In the genomic region with DNA sequence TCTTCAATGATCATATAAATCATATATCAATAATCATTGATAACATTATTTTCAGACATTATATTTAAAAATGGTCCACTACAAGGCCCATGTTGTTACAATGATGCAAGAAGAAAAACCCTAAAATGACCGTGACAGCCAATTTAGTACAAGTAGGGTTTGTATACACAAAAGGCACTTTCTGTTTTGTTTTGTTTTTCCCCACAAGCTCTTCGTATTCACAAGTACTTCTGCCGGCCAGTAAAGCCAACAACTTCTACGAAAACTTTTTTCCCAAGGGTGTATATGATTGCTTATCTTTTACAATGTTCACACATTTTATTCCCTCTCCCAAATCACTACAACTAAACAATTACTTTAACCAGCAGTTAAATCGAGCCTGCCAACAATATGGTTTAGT, we compare ENCODE assay signal across 15 cellular contexts. TPM values are rescaled to one million over a fixed set of nuclear protein-coding genes. Genes with fewer than 3 reads are reported as not detected.
DNase-seq lines count a peak whose midpoint lies in the region; ATAC-seq, FAIRE-seq and TF ChIP-seq lines count a peak whose summit lies in the region.
"Had no signal": no experiment of that assay in that cellular context is flagged by ENCODE, and none has a peak within 500 bp of the region (broad histone marks: within the 10 kb centered on the region; RNA-seq: fewer than 3 reads in every experiment).

No MANE protein-coding gene starts in this region.

- H3K79me1 ChIP-seq in mesenchymal stem cell (replicated peaks; ENCODE audit: low read length, poor library complexity, severe bottlenecking), result no peaks in the 10 kb centered on the region

- H3K9me3 ChIP-seq in MM.1S (replicated peaks; ENCODE audit: insufficient read depth, low read length) (no peaks in the 10 kb centered on the region), adipocyte (ENCODE audit: control insufficient read depth, low read length) (no peaks in the 10 kb centered on the region), mesenchymal stem cell (ENCODE audit: control insufficient read depth, low read length) (no peaks in the 10 kb centered on the region), upper lobe of left lung (no peaks in the 10 kb centered on the region), kidney (ENCODE audit: control insufficient read depth in 1 of 2, low read length in 2 of 2) (no peaks in the 10 kb centered on the region)

- no peak overlapping the region for H2BK120ac ChIP-seq in mesenchymal stem cell (ENCODE audit: low read depth, low read length)

- H3K27me3 ChIP-seq in MM.1S (replicated peaks; ENCODE audit: insufficient read depth, low read length) (no peaks in the 10 kb centered on the region), adipocyte (replicated peaks; ENCODE audit: control insufficient read depth, insufficient read depth, low read length) (no peaks in the 10 kb centered on the region), mesenchymal stem cell (ENCODE audit: control insufficient read depth in 1 of 2, insufficient read depth in 1 of 2, low read length in 2 of 2) (no peaks in the 10 kb centered on the region), upper lobe of left lung (no peaks in the 10 kb centered on the region)

- H3K9ac ChIP-seq in MM.1S (ENCODE audit: low read length), result no peak overlapping the region
- no peak overlapping the region for H3K9ac ChIP-seq in adipocyte (ENCODE audit: low read length)
- H3K9ac ChIP-seq in mesenchymal stem cell (ENCODE audit: low read length), result peak overlapping the region; percentile 70
- no peak overlapping the region for H3K9ac ChIP-seq in kidney (ENCODE audit: low read length in 2 of 2)

- no peaks in the 10 kb centered on the region for H4K20me1 ChIP-seq in MM.1S (ENCODE audit: insufficient read depth, low read length)

- H3K79me2 ChIP-seq in MM.1S (ENCODE audit: low read length), result no peaks in the 10 kb centered on the region

- H3K4me2 ChIP-seq in MM.1S (ENCODE audit: low read depth, low read length) (peak overlapping the region; percentile 11; the same call in 1 of the 2 replicates), mesenchymal stem cell (ENCODE audit: low read length, poor library complexity, severe bottlenecking) (no peak overlapping the region)

- no peaks in the 10 kb centered on the region for H3F3A ChIP-seq in MM.1S (ENCODE audit: insufficient read depth, low read length)

- TF ChIP-seq EP300 in upper lobe of left lung (IDR thresholded peaks at IDR 0.05), result no peak

- H3K23ac ChIP-seq in mesenchymal stem cell (ENCODE audit: low read length in 2 of 2), result no peak overlapping the region

- H3K9me2 ChIP-seq in MM.1S (replicated peaks; ENCODE audit: insufficient read depth, low read length), result no peaks in the 10 kb centered on the region

- whole genome bisulfite sequencing in mesenchymal stem cell, result 87% methylated on average over 5 of the region's 5 CpGs
- WGBS in upper lobe of left lung, 2 donors, result 42 to 58% methylated on average over 5 of the region's 5 CpGs

- no peak for TF ChIP-seq POLR2A in upper lobe of left lung (IDR thresholded peaks at IDR 0.05)

- peak overlapping the region; percentile 10; the same call in 1 of the 2 replicates for H3K4me3 ChIP-seq in MM.1S (ENCODE audit: low read length)
- peak overlapping the region; percentile 58 for H3K4me3 ChIP-seq in adipocyte (ENCODE audit: low read length)
- peak overlapping the region in 1 of 2 experiments; percentile 47 for H3K4me3 ChIP-seq in mesenchymal stem cell (ENCODE audit: insufficient read depth in 1 of 2, low read depth in 1 of 2, low read length in 2 of 2)
- H3K4me3 ChIP-seq in upper lobe of left lung, result peak overlapping the region in 2 of 4 donors; percentile 25 to 26
- peak overlapping the region in 1 of 2 donors; percentile 25 for H3K4me3 ChIP-seq in kidney (ENCODE audit: low read length in 2 of 2)

- ATAC-seq in upper lobe of left lung (ENCODE audit: low FRiP score in 2 of 2) (no peak), GM19452 (IDR thresholded peaks at IDR 0.05; ENCODE audit: unreplicated experiment) (no peak)

- intact Hi-C loops in kidney (cut with DNase I), result no loop called here

- no peak overlapping the region for H2BK15ac ChIP-seq in mesenchymal stem cell (ENCODE audit: low read depth, poor library complexity, severe bottlenecking)

- TF ChIP-seq CTCF in MM.1S (IDR thresholded peaks at IDR 0.05; ENCODE audit: low read length) (no peak), upper lobe of left lung (IDR thresholded peaks at IDR 0.05) (no peak), kidney (IDR thresholded peaks at IDR 0.05; ENCODE audit: borderline replicate concordance, extremely low read depth, insufficient read depth) (no peak)

- no peak overlapping the region for H3K14ac ChIP-seq in mesenchymal stem cell (ENCODE audit: low read length in 2 of 2)

- DNase-seq in MM.1S, result peak; percentile 27
- no peak for DNase-seq in adipocyte (ENCODE audit: low read depth)
- peak; percentile 26 for DNase-seq in mesenchymal stem cell
- no peak for DNase-seq in upper lobe of left lung
- DNase-seq in glomerular visceral epithelial cell (ENCODE audit: extremely low spot score), result no peak
- no peak for DNase-seq in kidney
- DNase-seq: NCI-H1105 treated with DMSO at 0.1 percent for 48 hours, NCI-H1930, NCI-H2171, NCI-H446 treated with DMSO at 0.1 percent for 48 hours, NCI-H82, SIG-M5 had no signal

- H2AK5ac ChIP-seq in mesenchymal stem cell (ENCODE audit: low read length, severe bottlenecking), result no peak overlapping the region

- no peak overlapping the region for H3K27ac ChIP-seq in MM.1S (ENCODE audit: low read length)
- no peak overlapping the region for H3K27ac ChIP-seq in mesenchymal stem cell (ENCODE audit: low read length, poor library complexity, severe bottlenecking)
- H3K27ac ChIP-seq in upper lobe of left lung, result peak overlapping the region; percentile 21 to 74 (median 40)
- no peak overlapping the region for H3K27ac ChIP-seq in kidney (ENCODE audit: low read depth in 2 of 2, low read length in 2 of 2)

- peak overlapping the region; percentile 20; the same call in 1 of the 2 replicates for H2AFZ ChIP-seq in MM.1S (ENCODE audit: low read length)
- no peak overlapping the region for H2AFZ ChIP-seq in mesenchymal stem cell (ENCODE audit: low read depth, low read length)

- H4K91ac ChIP-seq in mesenchymal stem cell (ENCODE audit: low read length), result no peak overlapping the region

- H3K4me1 ChIP-seq in MM.1S (ENCODE audit: low read length) (no peaks in the 10 kb centered on the region), adipocyte (ENCODE audit: control insufficient read depth, insufficient read depth, low read length) (no peaks in the 10 kb centered on the region), mesenchymal stem cell (ENCODE audit: control insufficient read depth, insufficient read depth, low read depth, low read length) (no peaks in the 10 kb centered on the region), upper lobe of left lung (no peaks in the 10 kb centered on the region), kidney (ENCODE audit: control insufficient read depth in 1 of 2, insufficient read depth in 1 of 2, low read depth in 1 of 2, low read length in 2 of 2) (no peaks in the 10 kb centered on the region)

- H4K8ac ChIP-seq in mesenchymal stem cell (ENCODE audit: low read length), result no peak overlapping the region

- no peak for FAIRE-seq in kidney (lab: Jason Lieb, UNC)
- FAIRE-seq: H54, RCC 7860 had no signal

- H3K36me3 ChIP-seq in MM.1S (replicated peaks; ENCODE audit: insufficient read depth, low read length) (no peaks in the 10 kb centered on the region), adipocyte (ENCODE audit: control insufficient read depth, insufficient read depth, low read length, severe bottlenecking) (no peaks in the 10 kb centered on the region), mesenchymal stem cell (ENCODE audit: control insufficient read depth in 1 of 2, insufficient read depth in 2 of 2, low read depth in 1 of 2, low read length in 2 of 2) (no peaks in the 10 kb centered on the region), upper lobe of left lung (no peaks in the 10 kb centered on the region), kidney (ENCODE audit: control insufficient read depth in 1 of 2, insufficient read depth in 2 of 2, low read length in 2 of 2) (no peaks in the 10 kb centered on the region)

- no peak overlapping the region for H2BK12ac ChIP-seq in mesenchymal stem cell (ENCODE audit: low read length in 2 of 2)

- no peak overlapping the region for H3K18ac ChIP-seq in mesenchymal stem cell (ENCODE audit: low read depth in 1 of 2, low read length in 2 of 2)

- no peak overlapping the region for H3K4ac ChIP-seq in mesenchymal stem cell (ENCODE audit: low read depth in 1 of 2, low read length in 2 of 2)

- H2BK5ac ChIP-seq in mesenchymal stem cell (ENCODE audit: low read depth, low read length, poor library complexity, severe bottlenecking), result no peak overlapping the region

RNA-seq across cellular contexts. Expression of gene PTPRB, which starts 9.6 kb away (rescaled TPM):
- 0.19 TPM for polyA plus RNA-seq in mesenchymal stem cell (2013, experiment 1 of 2)
- 0.14 TPM for polyA plus RNA-seq in mesenchymal stem cell (2013, experiment 2 of 2)
- total RNA-seq in upper lobe of left lung (100 to 1,000 TPM in 1 of 6 donors, 10 to 100 TPM in 5; 68.8 to 113 (median 80.8) TPM), kidney (71.6 TPM)
- polyA plus RNA-seq in kidney (ENCODE audit: insufficient read depth, low read depth, low replicate concordance), result 13.5 TPM

Comparison
In these comparisons a context has a peak if more than half of its experiments do, and no peak if none do; other contexts are left out.
1. DNase-seq: peak in MM.1S (single experiment) and mesenchymal stem cell (single experiment); none in adipocyte (single experiment), upper lobe of left lung (0 of 2), glomerular visceral epithelial cell (single experiment) and kidney (single experiment).
2. H3K27ac ChIP-seq: peak in upper lobe of left lung (4 of 4); none in MM.1S (single experiment), mesenchymal stem cell (single experiment) and kidney (0 of 2).